ENCODE assay signal across 8 cellular contexts in genomic region chr14:69695664-69696527, GRCh38.
A peak's percentile ranks its signal among the peaks of the same experiment; 100 is the strongest.
DNase-seq lines count a peak whose midpoint lies in the region; ATAC-seq and TF ChIP-seq lines count a peak whose summit lies in the region.

No MANE protein-coding gene starts in this region.

- peak overlapping the region; percentile 88 for H3K27ac Mint-ChIP-seq in T-helper 1 cell treated with Interleukin-12 subunit alpha and Interleukin-12 subunit beta and Interleukin-4 antibody, amounts not matched to agents 30 μg/mL and 1 μg/mL, for 36 hours
- H3K27ac Mint-ChIP-seq in type B pancreatic cell = peak overlapping the region; percentile 71

- H3K9me3 Mint-ChIP-seq in T-helper 1 cell treated with Interleukin-12 subunit alpha and Interleukin-12 subunit beta and Interleukin-4 antibody, amounts not matched to agents 30 μg/mL and 1 μg/mL, for 36 hours = no peaks in the 10 kb centered on the region
- H3K9me3 Mint-ChIP-seq in type B pancreatic cell = no peaks in the 10 kb centered on the region

- peaks cover 75% of the 10 kb centered on the region for H3K4me1 Mint-ChIP-seq in T-helper 1 cell treated with Interleukin-12 subunit alpha and Interleukin-12 subunit beta and Interleukin-4 antibody, amounts not matched to agents 30 μg/mL and 1 μg/mL, for 36 hours (ENCODE audit: low read depth)
- H3K4me1 Mint-ChIP-seq in type B pancreatic cell (ENCODE audit: unreplicated experiment) = peaks cover 62% of the 10 kb centered on the region

- H3K27me3 Mint-ChIP-seq in T-helper 1 cell treated with Interleukin-12 subunit alpha and Interleukin-12 subunit beta and Interleukin-4 antibody, amounts not matched to agents 30 μg/mL and 1 μg/mL, for 36 hours (ENCODE audit: low read depth) = no peaks in the 10 kb centered on the region
- H3K27me3 Mint-ChIP-seq in type B pancreatic cell = no peaks in the 10 kb centered on the region

- H3K4me3 Mint-ChIP-seq in T-helper 1 cell treated with Interleukin-12 subunit alpha and Interleukin-12 subunit beta and Interleukin-4 antibody, amounts not matched to agents 30 μg/mL and 1 μg/mL, for 36 hours = peak overlapping the region; percentile 12
- H3K4me3 Mint-ChIP-seq in type B pancreatic cell = peak overlapping the region; percentile 14

- ATAC-seq in GM21390 (IDR thresholded peaks at IDR 0.05; ENCODE audit: unreplicated experiment) (no peak), HG03135 (IDR thresholded peaks at IDR 0.05; ENCODE audit: unreplicated experiment) (no peak)

- no peak for TF ChIP-seq CTCF in type B pancreatic cell (conservative IDR thresholded peaks at IDR 0.05)

- DNase-seq in T-helper 1 cell = no peak
- DNase-seq in NCI-H2081 (lab: John Stamatoyannopoulos, UW) = peak; percentile 79 to 96
- peak; percentile 81 for DNase-seq in astrocyte of the hippocampus (ENCODE audit: low read depth, low spot score)
- DNase-seq in islet precursor cell = peak; percentile 78
- DNase-seq in type B pancreatic cell (ENCODE audit: extremely low spot score, unreplicated experiment) = no peak

- peaks cover 27% of the 10 kb centered on the region for H3K36me3 Mint-ChIP-seq in T-helper 1 cell treated with Interleukin-12 subunit alpha and Interleukin-12 subunit beta and Interleukin-4 antibody, amounts not matched to agents 30 μg/mL and 1 μg/mL, for 36 hours (ENCODE audit: low read depth)
- peaks cover 3% of the 10 kb centered on the region for H3K36me3 Mint-ChIP-seq in type B pancreatic cell

Comparison
In these comparisons a context has a peak if more than half of its experiments do, and no peak if none do; other contexts are left out.
1. DNase-seq: peak in NCI-H2081 (2 of 2), astrocyte of the hippocampus (single experiment) and islet precursor cell (single experiment); none in T-helper 1 cell (0 of 5) and type B pancreatic cell (single experiment).